ENCODE assay signal across 2 cellular contexts in genomic region chr1:161006563-161006962, GRCh38.
A peak's percentile ranks its signal among the peaks of the same experiment; 100 is the strongest.
TF ChIP-seq lines count a peak whose summit lies in the region.

No MANE protein-coding gene starts in this region.

TF ChIP-seq in GM23338, 12 proteins besides CTCF, POLR2A, EP300 and RAD21:
- TF ChIP-seq POLR2AphosphoS5 (IDR thresholded peaks at IDR 0.05; ENCODE audit: low read depth) (no peak), NANOG (IDR thresholded peaks at IDR 0.05; ENCODE audit: borderline replicate concordance) (no peak), ZNF462 (CRISPR knock-in tag; IDR thresholded peaks at IDR 0.05) (no peak), STAT1 (IDR thresholded peaks at IDR 0.05; ENCODE audit: unreplicated experiment) (no peak), EZH2 (IDR thresholded peaks at IDR 0.05; ENCODE audit: low read depth, unreplicated experiment) (no peak), ZNF331 (CRISPR knock-in tag; IDR thresholded peaks at IDR 0.05; ENCODE audit: low read depth) (no peak), ETS1 (IDR thresholded peaks at IDR 0.05) (no peak), JUNB (IDR thresholded peaks at IDR 0.05; ENCODE audit: unreplicated experiment) (no peak)
TF ChIP-seq in GM23338: peak in this region for 0.

TF ChIP-seq in K562, 482 proteins besides CTCF, POLR2A, EP300 and RAD21:
- TF ChIP-seq CBFA2T3 (IDR thresholded peaks at IDR 0.05) = 0 out of 2 replicates have a peak, but pooled peaks have one; percentile 4
- no peak for TF ChIP-seq GTF2A2 (tag; IDR thresholded peaks at IDR 0.05)
